In the genomic region with DNA sequence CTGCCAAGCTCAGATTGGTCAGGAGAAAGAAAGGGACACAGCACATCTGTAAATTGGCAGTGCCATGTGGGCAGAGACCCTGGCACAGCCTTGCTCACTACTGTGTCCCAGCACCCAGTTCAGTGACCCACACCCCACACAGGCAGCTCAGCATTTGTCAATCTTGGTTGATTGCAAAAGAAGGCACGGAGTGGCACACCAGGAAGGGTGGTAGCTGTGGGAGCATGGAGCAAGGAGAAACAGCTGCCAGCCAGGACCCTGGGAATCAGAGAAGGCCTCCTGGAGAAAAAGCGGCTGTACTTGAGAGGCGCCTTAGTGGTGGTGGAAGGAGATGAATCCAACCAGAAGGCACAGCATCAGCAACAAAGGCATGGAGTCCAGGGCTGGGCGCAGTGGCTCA, we compare ENCODE assay signal across 30 cellular contexts.
"Had no signal": no experiment of that assay in that cellular context is flagged by ENCODE, and none has a peak within 500 bp of the region (broad histone marks: within the 10 kb centered on the region; RNA-seq: fewer than 3 reads in every experiment).

No MANE protein-coding gene starts in this region.

- H3K27ac ChIP-seq: neural progenitor cell, ovary, parathyroid adenoma, psoas muscle, skin epidermis, spleen, suprapubic skin, testis, tibial nerve, upper lobe of right lung, uterus had no signal

- H3K9me3 ChIP-seq: ovary, psoas muscle, spleen, suprapubic skin, testis, tibial nerve, upper lobe of right lung, uterus had no signal

- ATAC-seq: naive thymus-derived CD4-positive, alpha-beta T cell; natural killer cell; psoas muscle; right cardiac atrium; sciatic nerve; stimulated activated memory B cell treated with anti-CD40 and anti-IgM and Interleukin-4, amounts not matched to agents 10 μg/mL and 1 μg/mL and 100 μg/mL, for 72 hours; stimulated activated naive CD8-positive, alpha-beta T cell treated with anti-CD3 and anti-CD28 coated beads, Interleukin-15, amount 100 ng/mL, for 72 hours; stimulated activated naive CD8-positive, alpha-beta T cell treated with anti-CD3 and anti-CD28 coated beads, Interleukin-15, Interleukin-2, amounts not matched to agents 100 U/mL and 50 U/mL, for 24 hours; upper lobe of right lung had no signal

- H3K79me2 ChIP-seq: parathyroid adenoma had no signal

- H2AFZ ChIP-seq: neural progenitor cell, parathyroid adenoma had no signal

- H3K27me3 ChIP-seq: ovary, spleen, suprapubic skin, testis, tibial nerve, upper lobe of right lung, uterus had no signal

- H3K36me3 ChIP-seq: neural progenitor cell, ovary, uterus had no signal

- H3K27me3 Mint-ChIP-seq: naive thymus-derived CD4-positive, alpha-beta T cell; progenitor cell of endocrine pancreas; stimulated activated memory B cell treated with anti-CD40 and anti-IgM and Interleukin-4, amounts not matched to agents 10 μg/mL and 1 μg/mL and 100 μg/mL, for 72 hours; stimulated activated naive CD8-positive, alpha-beta T cell treated with anti-CD3 and anti-CD28 coated beads, Interleukin-15, amount 100 ng/mL, for 72 hours; type B pancreatic cell had no signal

- DNase-seq: naive thymus-derived CD4-positive, alpha-beta T cell; natural killer cell; ovary; posterior cingulate gyrus; psoas muscle; right cardiac atrium; spleen; stimulated activated CD4-positive, alpha-beta T cell treated with anti-CD3 and anti-CD28 coated beads, Interleukin-12 subunit alpha, Interleukin-12 subunit beta, amount 100 ng/mL, for 4 hours; stimulated activated CD4-positive, alpha-beta T cell treated with anti-CD3 and anti-CD28 coated beads, Interleukin-1b, Interleukin-23, amount 100 ng/mL, for 48 hours; stimulated activated CD4-positive, alpha-beta T cell treated with anti-CD3 and anti-CD28 coated beads, Interleukin-4, amount 100 ng/mL, for 1 hour; stimulated activated CD4-positive, alpha-beta T cell treated with anti-CD3 and anti-CD28 coated beads, Interleukin-4, amount 100 ng/mL, for 4 hours; stimulated activated CD8-positive, alpha-beta memory T cell treated with anti-CD3 and anti-CD28 coated beads, Interleukin-4, amount 100 ng/mL, for 48 hours; stimulated activated naive CD4-positive, alpha-beta T cell; stimulated activated naive CD8-positive, alpha-beta T cell treated with anti-CD3 and anti-CD28 coated beads, Interleukin-15, amount 100 ng/mL, for 72 hours; stimulated activated naive CD8-positive, alpha-beta T cell treated with anti-CD3 and anti-CD28 coated beads, Interleukin-15, Interleukin-2, amounts not matched to agents 100 U/mL and 50 U/mL, for 24 hours; substantia nigra; testis; upper lobe of right lung; uterus had no signal

- H3K4me2 ChIP-seq: neural progenitor cell, smooth muscle cell had no signal

- H3K36me3 Mint-ChIP-seq: natural killer cell, type B pancreatic cell had no signal

- H3K4me1 ChIP-seq: neural progenitor cell, parathyroid adenoma had no signal

- H3K4me3 ChIP-seq: neural progenitor cell, ovary, psoas muscle, skin epidermis, smooth muscle cell, spleen, suprapubic skin, testis, tibial nerve, upper lobe of right lung, uterus had no signal

- H3K4me3 Mint-ChIP-seq: naive thymus-derived CD4-positive, alpha-beta T cell; natural killer cell; neural progenitor cell; stimulated activated memory B cell treated with anti-CD40 and anti-IgM and Interleukin-4, amounts not matched to agents 10 μg/mL and 1 μg/mL and 100 μg/mL, for 72 hours; stimulated activated naive CD8-positive, alpha-beta T cell treated with anti-CD3 and anti-CD28 coated beads, Interleukin-15, amount 100 ng/mL, for 72 hours; type B pancreatic cell had no signal

- H3K27ac Mint-ChIP-seq: naive thymus-derived CD4-positive, alpha-beta T cell; natural killer cell; nephron; neural progenitor cell; progenitor cell of endocrine pancreas; stimulated activated memory B cell treated with anti-CD40 and anti-IgM and Interleukin-4, amounts not matched to agents 10 μg/mL and 1 μg/mL and 100 μg/mL, for 72 hours; type B pancreatic cell had no signal
